ENCODE assay signal across 8 cellular contexts in genomic region chr1:110524311-110525249, GRCh38. TPM values are rescaled to one million over a fixed set of nuclear protein-coding genes. Genes with fewer than 3 reads are reported as not detected.
DNase-seq lines count a peak whose midpoint lies in the region; ATAC-seq, FAIRE-seq and TF ChIP-seq lines count a peak whose summit lies in the region.

No MANE protein-coding gene starts in this region.

- BruUV-seq in OCI-LY7 (replicated peaks; lab: Mats Ljungman, UMichigan), result no TSS peak

- H3K9me3 Mint-ChIP-seq in CD8-positive, alpha-beta memory T cell, result no peaks in the 10 kb centered on the region
- H3K9me3 Mint-ChIP-seq in activated T-helper 1 cell treated with anti-CD3 and anti-CD28 coated beads, Interleukin-12 subunit alpha, Interleukin-12 subunit beta, Interleukin-2, Interleukin-4 antibody, amounts not matched to agents 30 ng/mL and 10 ng/mL and 1 ng/mL, durations not matched to agents 14 hours and 24 hours and 36 hours, result no peaks in the 10 kb centered on the region

- no peak overlapping the region for H3K4me2 ChIP-seq in OCI-LY7 (ENCODE audit: low read length)

- intact Hi-C loops in OCI-LY7 (cut with micrococcal nuclease; ENCODE audit: unreplicated experiment) (loop anchor here (1.0 to 10.0 kb wide), 5 partner anchors 91 to 470 kb away; no protein-coding TSS in a partner anchor), psoas muscle (cut with DNase I) (loop anchor here in 1 of 2 donors (2.0 to 5.0 kb wide), 2 partner anchors 90 to 258 kb away; no protein-coding TSS in a partner anchor), aorta (cut with DNase I) (loop anchor here (1.0 to 10.0 kb wide), 4 partner anchors 91 to 250 kb away; no protein-coding TSS in a partner anchor)
- intact Hi-C loops in activated T-helper 1 cell treated with anti-CD3 and anti-CD28 coated beads, Interleukin-12 subunit alpha, Interleukin-12 subunit beta, Interleukin-2, Interleukin-4 antibody, amounts not matched to agents 30 ng/mL and 10 ng/mL and 1 ng/mL, durations not matched to agents 14 hours and 24 hours and 36 hours (cut with micrococcal nuclease), result loop anchor here (1.0 to 10.0 kb wide), 4 partner anchors 91 to 257 kb away; no protein-coding TSS in a partner anchor

- no peak overlapping the region for H3K27ac ChIP-seq in CD8-positive, alpha-beta memory T cell (ENCODE audit: low read depth, low read length)
- H3K27ac ChIP-seq in OCI-LY7 (ENCODE audit: low read depth, low read length, poor library complexity, severe bottlenecking), result no peak overlapping the region
- H3K27ac ChIP-seq in psoas muscle, result no peak overlapping the region
- no peak overlapping the region for H3K27ac ChIP-seq in aorta (ENCODE audit: low read depth in 1 of 2, low read length in 2 of 2)

- no peak overlapping the region for H3K4me3 ChIP-seq in CD8-positive, alpha-beta memory T cell (ENCODE audit: low read length)
- H3K4me3 ChIP-seq in OCI-LY7 (ENCODE audit: low read depth, low read length, poor library complexity, severe bottlenecking), result no peak overlapping the region
- no peak overlapping the region for H3K4me3 ChIP-seq in psoas muscle
- H3K4me3 ChIP-seq in aorta (ENCODE audit: low read length in 2 of 2), result no peak overlapping the region

- peaks cover 0 to 7% (median 0%) of the 10 kb centered on the region in 3 donors for H3K4me1 Mint-ChIP-seq in CD8-positive, alpha-beta memory T cell
- peaks cover 7% of the 10 kb centered on the region for H3K4me1 Mint-ChIP-seq in activated T-helper 1 cell treated with anti-CD3 and anti-CD28 coated beads, Interleukin-12 subunit alpha, Interleukin-12 subunit beta, Interleukin-2, Interleukin-4 antibody, amounts not matched to agents 30 ng/mL and 10 ng/mL and 1 ng/mL, durations not matched to agents 14 hours and 24 hours and 36 hours (ENCODE audit: low read depth)

- TF ChIP-seq CTCF in OCI-LY7 (conservative IDR thresholded peaks at IDR 0.05; ENCODE audit: low read length), result peak; percentile 84
- peak; percentile 52 for TF ChIP-seq CTCF in psoas muscle (IDR thresholded peaks at IDR 0.05)

- POLR2A ChIA-PET in CD8-positive, alpha-beta memory T cell (lab: Charles Lee), result no interaction called here
- POLR2A ChIA-PET in OCI-LY7 (lab: Charles Lee), result no interaction called here

- peaks cover 35 to 42% of the 10 kb centered on the region in 2 donors for H3K27me3 Mint-ChIP-seq in CD8-positive, alpha-beta memory T cell
- peaks cover 25% of the 10 kb centered on the region for H3K27me3 Mint-ChIP-seq in activated T-helper 1 cell treated with anti-CD3 and anti-CD28 coated beads, Interleukin-12 subunit alpha, Interleukin-12 subunit beta, Interleukin-2, Interleukin-4 antibody, amounts not matched to agents 30 ng/mL and 10 ng/mL and 1 ng/mL, durations not matched to agents 14 hours and 24 hours and 36 hours (ENCODE audit: insufficient read depth)

- CTCF ChIA-PET in CD8-positive, alpha-beta memory T cell (lab: Charles Lee), result interaction anchor here (0.7 to 1.7 kb wide), 7 partner anchors 10 to 661 kb away, joined by 3 to 6 read pairs (median 3); no protein-coding TSS in a partner anchor
- CTCF ChIA-PET in OCI-LY7 (lab: Charles Lee; ENCODE audit: unreplicated experiment), result interaction anchor here (0.5 to 1.4 kb wide), 8 partner anchors 70 to 263 kb away, joined by 3 to 17 read pairs (median 8); no protein-coding TSS in a partner anchor

- FAIRE-seq in HTR-8/SVneo (lab: Jason Lieb, UNC), result no peak
- no peak for FAIRE-seq in frontal cortex (lab: Jason Lieb, UNC)

- H3K36me3 Mint-ChIP-seq in CD8-positive, alpha-beta memory T cell, result no peaks in the 10 kb centered on the region
- H3K36me3 Mint-ChIP-seq in activated T-helper 1 cell treated with anti-CD3 and anti-CD28 coated beads, Interleukin-12 subunit alpha, Interleukin-12 subunit beta, Interleukin-2, Interleukin-4 antibody, amounts not matched to agents 30 ng/mL and 10 ng/mL and 1 ng/mL, durations not matched to agents 14 hours and 24 hours and 36 hours (ENCODE audit: low read depth), result no peaks in the 10 kb centered on the region

- peaks cover 5% of the 10 kb centered on the region for H3K27me3 ChIP-seq in CD8-positive, alpha-beta memory T cell (ENCODE audit: insufficient read depth, low read length, poor library complexity, severe bottlenecking)
- peaks cover 0 to 30% (median 4%) of the 10 kb centered on the region in 3 donors for H3K27me3 ChIP-seq in psoas muscle (ENCODE audit: insufficient read depth in 3 of 3, low read length in 2 of 3)
- H3K27me3 ChIP-seq in aorta (ENCODE audit: control insufficient read depth in 1 of 2, insufficient read depth in 2 of 2, low read length in 1 of 2), result no peaks in the 10 kb centered on the region

- DNase-seq in CD8-positive, alpha-beta memory T cell, result peak; percentile 25 to 61 (median 32)
- DNase-seq in HTR-8/SVneo (ENCODE audit: insufficient read length, low spot score) (peak; percentile 49), OCI-LY7 (ENCODE audit: low spot score) (peak; percentile 61), frontal cortex (ENCODE audit: low spot score in 2 of 2) (peak; percentile 20 to 60), psoas muscle (no peak), mesenteric fat pad (ENCODE audit: low spot score) (no peak), aorta (no peak)
- peak; percentile 28 for DNase-seq in activated T-helper 1 cell treated with anti-CD3 and anti-CD28 coated beads, Interleukin-12 subunit alpha, Interleukin-12 subunit beta, Interleukin-2, Interleukin-4 antibody, amounts not matched to agents 30 ng/mL and 10 ng/mL and 1 ng/mL, durations not matched to agents 14 hours and 24 hours and 36 hours (ENCODE audit: low spot score)

- ATAC-seq in psoas muscle, result peak in 1 of 4 donors; percentile 46
- ATAC-seq in aorta (ENCODE audit: low FRiP score), result no peak

- no peaks in the 10 kb centered on the region for H3K79me2 ChIP-seq in OCI-LY7 (ENCODE audit: insufficient read depth, low read depth, low read length)

- H3K4me3 Mint-ChIP-seq in CD8-positive, alpha-beta memory T cell, result peak overlapping the region in 2 of 7 donors; percentile 9 to 25
- no peak overlapping the region for H3K4me3 Mint-ChIP-seq in activated T-helper 1 cell treated with anti-CD3 and anti-CD28 coated beads, Interleukin-12 subunit alpha, Interleukin-12 subunit beta, Interleukin-2, Interleukin-4 antibody, amounts not matched to agents 30 ng/mL and 10 ng/mL and 1 ng/mL, durations not matched to agents 14 hours and 24 hours and 36 hours

- H3K27ac Mint-ChIP-seq in CD8-positive, alpha-beta memory T cell, result peak overlapping the region in 1 of 8 donors; percentile 29
- H3K27ac Mint-ChIP-seq in activated T-helper 1 cell treated with anti-CD3 and anti-CD28 coated beads, Interleukin-12 subunit alpha, Interleukin-12 subunit beta, Interleukin-2, Interleukin-4 antibody, amounts not matched to agents 30 ng/mL and 10 ng/mL and 1 ng/mL, durations not matched to agents 14 hours and 24 hours and 36 hours, result no peak overlapping the region

- no peaks in the 10 kb centered on the region for H3K4me1 ChIP-seq in CD8-positive, alpha-beta memory T cell (ENCODE audit: insufficient read depth, low read length)
- H3K4me1 ChIP-seq in OCI-LY7 (ENCODE audit: insufficient read depth, low read length, poor library complexity, severe bottlenecking), result no peaks in the 10 kb centered on the region
- H3K4me1 ChIP-seq in psoas muscle, result no peaks in the 10 kb centered on the region
- no peaks in the 10 kb centered on the region for H3K4me1 ChIP-seq in aorta (ENCODE audit: control insufficient read depth in 1 of 2, insufficient read depth in 2 of 2, low read length in 2 of 2)

- H4K20me1 ChIP-seq in OCI-LY7 (ENCODE audit: insufficient read depth, low read length), result no peaks in the 10 kb centered on the region

- H3K9me2 ChIP-seq in OCI-LY7 (ENCODE audit: insufficient read depth, low read length), result no peaks in the 10 kb centered on the region

- 27 to 34% (median 29%) methylated on average over 20 of the region's 20 CpGs for WGBS in psoas muscle, 3 donors
- WGBS in aorta, 2 donors, result 31 to 33% methylated on average over 19 to 20 of the region's 20 CpGs

- no peak overlapping the region for H2AFZ ChIP-seq in OCI-LY7 (ENCODE audit: low read length)

- H3K36me3 ChIP-seq in CD8-positive, alpha-beta memory T cell (ENCODE audit: insufficient read depth, low read length), result no peaks in the 10 kb centered on the region
- no peaks in the 10 kb centered on the region for H3K36me3 ChIP-seq in OCI-LY7 (ENCODE audit: insufficient read depth, low read length)
- no peaks in the 10 kb centered on the region for H3K36me3 ChIP-seq in psoas muscle (ENCODE audit: insufficient read depth in 1 of 2, low read depth in 1 of 2)
- H3K36me3 ChIP-seq in aorta (ENCODE audit: control insufficient read depth in 1 of 2, insufficient read depth in 2 of 2, low read length in 1 of 2), result no peaks in the 10 kb centered on the region

- H3K9me3 ChIP-seq in CD8-positive, alpha-beta memory T cell (ENCODE audit: low read length), result no peaks in the 10 kb centered on the region
- H3K9me3 ChIP-seq in OCI-LY7 (ENCODE audit: low read length) (no peaks in the 10 kb centered on the region), psoas muscle (no peaks in the 10 kb centered on the region), aorta (ENCODE audit: control insufficient read depth, low read length) (no peaks in the 10 kb centered on the region)

RNA-seq across cellular contexts. Expression of gene KCNA10, which starts 5.6 kb away (rescaled TPM):
- total RNA-seq in CD8-positive, alpha-beta memory T cell, result not detected
- polyA plus RNA-seq in CD8-positive, alpha-beta memory T cell, result not detected
- total RNA-seq in OCI-LY7 (2014; rRNA removed; shearing (Covaris generic)), result not detected in 2 replicates
- total RNA-seq in OCI-LY7 (2022) (not detected in 2 replicates), frontal cortex (not detected), psoas muscle (not detected), mesenteric fat pad (not detected), aorta (not detected)
- not detected in 2 replicates for total RNA-seq in activated T-helper 1 cell treated with anti-CD3 and anti-CD28 coated beads, Interleukin-12 subunit alpha, Interleukin-12 subunit beta, Interleukin-2, Interleukin-4 antibody, amounts not matched to agents 30 ng/mL and 10 ng/mL and 1 ng/mL, durations not matched to agents 14 hours and 24 hours and 36 hours
- polyA plus RNA-seq in psoas muscle (not detected), aorta (not detected)

Comparison
In these comparisons a context has a peak if more than half of its experiments do, and no peak if none do; other contexts are left out.
1. DNase-seq: peak in CD8-positive, alpha-beta memory T cell (5 of 5), HTR-8/SVneo (single experiment), OCI-LY7 (single experiment), activated T-helper 1 cell treated with anti-CD3 and anti-CD28 coated beads, Interleukin-12 subunit alpha, Interleukin-12 subunit beta, Interleukin-2, Interleukin-4 antibody, amounts not matched to agents 30 ng/mL and 10 ng/mL and 1 ng/mL, durations not matched to agents 14 hours and 24 hours and 36 hours (single experiment) and frontal cortex (2 of 2); none in psoas muscle (0 of 2), mesenteric fat pad (single experiment) and aorta (0 of 2).